ENCODE assay signal across 9 cellular contexts in the genomic region with DNA sequence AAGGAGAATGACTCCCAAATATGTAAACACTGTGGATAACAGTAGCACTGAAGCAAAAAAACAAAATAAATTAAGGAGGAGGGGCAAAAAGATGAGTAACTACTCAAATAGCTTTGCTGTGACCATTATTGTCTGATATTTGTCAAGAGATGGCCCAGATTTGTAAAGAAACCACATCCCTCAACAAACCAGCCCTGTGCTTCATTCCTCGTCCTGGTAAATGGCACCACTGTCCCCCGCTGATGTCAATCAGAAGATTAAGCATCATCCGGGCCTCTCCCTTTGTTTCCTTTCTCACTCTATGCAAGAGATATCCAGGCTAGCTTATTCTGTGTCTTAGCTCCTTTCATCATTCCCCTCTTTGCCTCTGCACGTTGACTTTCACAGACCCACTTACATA.
DNase-seq lines count a peak whose midpoint lies in the region; ATAC-seq and TF ChIP-seq lines count a peak whose summit lies in the region.
"Had no signal": no experiment of that assay in that cellular context is flagged by ENCODE, and none has a peak within 500 bp of the region (broad histone marks: within the 10 kb centered on the region; RNA-seq: fewer than 3 reads in every experiment).

No MANE protein-coding gene starts in this region.

- peak overlapping the region; percentile 30 for H3K27ac Mint-ChIP-seq in MCF 10A (ENCODE audit: low read depth, unreplicated experiment)
- H3K27ac Mint-ChIP-seq: activated CD4-positive, alpha-beta memory T cell treated with anti-CD3 and anti-CD28 coated beads, Interleukin-2, amount 10 ng/mL, durations not matched to agents 7 days and 5 days had no signal

- no TSS peak for BruUV-seq in MCF 10A (replicated peaks; lab: Mats Ljungman, UMichigan)

- H3K36me3 Mint-ChIP-seq in MCF 10A (ENCODE audit: insufficient read depth, unreplicated experiment) = no peaks in the 10 kb centered on the region

- H3K9me3 Mint-ChIP-seq in MCF 10A (ENCODE audit: unreplicated experiment) = no peaks in the 10 kb centered on the region
- H3K9me3 Mint-ChIP-seq: activated CD4-positive, alpha-beta memory T cell treated with anti-CD3 and anti-CD28 coated beads, Interleukin-2, amount 10 ng/mL, durations not matched to agents 7 days and 5 days had no signal

- CTCF ChIA-PET in MCF 10A (lab: Yijun Ruan, JAX) = interaction anchor here (0.6 kb wide), 2 partner anchors 10 to 382 kb away, joined by 3 read pairs; no protein-coding TSS in a partner anchor

- peak overlapping the region; percentile 60 for H3K27ac ChIP-seq in substantia nigra (ENCODE audit: low read depth, low read length, poor library complexity, severe bottlenecking)

- no peak for TF ChIP-seq CTCF in MCF 10A (IDR thresholded peaks at IDR 0.05; ENCODE audit: unreplicated experiment)

- peak; percentile 20 for DNase-seq in GM04504 (ENCODE audit: low read depth)
- DNase-seq in MCF 10A (ENCODE audit: unreplicated experiment) = peak; percentile 18
- peak; percentile 51 for DNase-seq in kidney tubule cell (ENCODE audit: low spot score)
- peak in 11 of 49 donors; percentile 4 to 40 (median 10) for DNase-seq in substantia nigra (lab: John Stamatoyannopoulos, UW)
- DNase-seq in HUDEP-2 (lab: John Stamatoyannopoulos, UW; ENCODE audit: unreplicated experiment in 76 of 76) = no peak
- no peak for DNase-seq in CD1c-positive myeloid dendritic cell (ENCODE audit: extremely low spot score)
- DNase-seq: activated CD4-positive, alpha-beta memory T cell treated with anti-CD3 and anti-CD28 coated beads, Interleukin-2, amount 10 ng/mL, durations not matched to agents 7 days and 5 days had no signal

- H3K4me1 Mint-ChIP-seq in MCF 10A (ENCODE audit: insufficient read depth, unreplicated experiment) = peaks cover 20% of the 10 kb centered on the region
- H3K4me1 Mint-ChIP-seq: activated CD4-positive, alpha-beta memory T cell treated with anti-CD3 and anti-CD28 coated beads, Interleukin-2, amount 10 ng/mL, durations not matched to agents 7 days and 5 days had no signal

- POLR2A ChIA-PET in MCF 10A (lab: Yijun Ruan, JAX) = interaction anchor here (0.6 to 1.0 kb wide), 5 partner anchors 9 to 1464 kb away, joined by 3 to 4 read pairs (median 3); no protein-coding TSS in a partner anchor

- H3K27me3 Mint-ChIP-seq in MCF 10A (ENCODE audit: insufficient read depth, unreplicated experiment) = no peaks in the 10 kb centered on the region

- ATAC-seq in GM18861 (IDR thresholded peaks at IDR 0.05; ENCODE audit: unreplicated experiment) = no peak
- ATAC-seq in GM18519 (IDR thresholded peaks at IDR 0.05; ENCODE audit: low FRiP score, unreplicated experiment) = no peak

- intact Hi-C loops in MCF 10A (cut with micrococcal nuclease) = no loop called here

- peak overlapping the region; percentile 13 for H3K4me3 Mint-ChIP-seq in MCF 10A (ENCODE audit: unreplicated experiment)
- H3K4me3 Mint-ChIP-seq: activated CD4-positive, alpha-beta memory T cell treated with anti-CD3 and anti-CD28 coated beads, Interleukin-2, amount 10 ng/mL, durations not matched to agents 7 days and 5 days had no signal

Comparison
In these comparisons a context has a peak if more than half of its experiments do, and no peak if none do; other contexts are left out.
1. DNase-seq: peak in GM04504 (single experiment), MCF 10A (single experiment) and kidney tubule cell (single experiment); none in HUDEP-2 (0 of 76) and CD1c-positive myeloid dendritic cell (single experiment).